Comparison of ENCODE assay signal across 13 cellular contexts in the genomic region with DNA sequence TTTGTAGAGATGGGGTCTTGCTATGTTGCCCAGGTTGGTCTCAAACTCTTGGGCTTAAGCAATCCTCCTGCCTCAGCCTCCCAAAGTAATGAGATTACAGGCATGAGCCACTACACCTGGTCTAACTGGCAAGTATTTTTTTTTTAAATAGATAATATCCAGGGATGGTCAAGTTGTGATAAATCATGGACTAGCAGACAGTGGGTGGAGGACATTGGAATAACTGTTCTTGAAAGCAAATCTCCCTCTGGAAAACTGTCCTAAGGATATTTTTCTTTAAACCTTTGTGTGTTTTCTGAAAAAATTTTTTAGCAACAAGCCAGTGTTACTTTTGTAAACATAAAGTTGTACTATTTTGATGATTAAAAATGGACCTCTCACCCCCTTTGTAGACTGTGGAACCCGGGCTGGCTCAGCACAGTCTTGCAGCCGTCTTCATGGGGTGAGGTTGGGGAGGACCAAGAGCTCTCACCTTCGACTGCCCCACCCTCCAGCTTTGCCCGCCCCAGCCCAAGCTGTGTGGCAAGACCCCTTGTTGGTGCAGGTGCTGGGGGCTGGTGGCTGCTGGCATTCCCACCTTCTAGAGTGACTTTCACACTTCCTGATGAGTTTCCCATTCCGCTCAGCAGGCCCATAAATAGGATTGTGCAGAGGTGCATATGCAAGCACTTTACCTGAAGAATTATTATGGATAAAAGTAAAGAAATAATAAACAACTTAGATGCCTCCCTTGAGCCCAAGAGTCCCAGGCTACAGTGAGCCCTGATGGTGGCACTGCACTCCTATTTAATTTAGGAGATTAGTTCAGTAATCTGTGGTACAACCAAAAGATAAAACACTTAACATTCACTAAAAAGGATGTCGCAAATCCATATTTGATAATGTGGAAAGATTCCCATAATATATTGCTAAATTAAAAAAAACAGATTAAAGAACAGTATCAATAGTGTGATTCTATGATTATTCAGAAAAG.
"Had no signal": no experiment of that assay in that cellular context is flagged by ENCODE, and none has a peak within 500 bp of the region (broad histone marks: within the 10 kb centered on the region; RNA-seq: fewer than 3 reads in every experiment).

No MANE protein-coding gene starts in this region.

- H3K79me2 ChIP-seq: parathyroid adenoma had no signal

- H3K4me3 ChIP-seq: tibial nerve had no signal

- H3K4me3 Mint-ChIP-seq: activated naive CD8-positive, alpha-beta T cell; neural crest cell; stimulated activated naive B cell treated with anti-CD40 and anti-IgM and Interleukin-4, amounts not matched to agents 10 μg/mL and 1 μg/mL and 100 μg/mL, for 72 hours had no signal

- H3K9ac ChIP-seq: parathyroid adenoma had no signal

- H3K36me3 ChIP-seq: brain microvascular endothelial cell, tibial nerve had no signal

- H3K27ac Mint-ChIP-seq: activated naive CD8-positive, alpha-beta T cell had no signal

- H3K27ac ChIP-seq: brain microvascular endothelial cell, parathyroid adenoma, tibial nerve had no signal

- H3K27me3 Mint-ChIP-seq: activated naive CD8-positive, alpha-beta T cell; stimulated activated naive B cell treated with anti-CD40 and anti-IgM and Interleukin-4, amounts not matched to agents 10 μg/mL and 1 μg/mL and 100 μg/mL, for 72 hours had no signal

- H2AFZ ChIP-seq: parathyroid adenoma had no signal

- H3K27me3 ChIP-seq: brain microvascular endothelial cell, tibial nerve had no signal

- DNase-seq: activated CD4-positive, alpha-beta T cell treated with anti-CD3 and anti-CD28 coated beads for 1 hour; activated CD4-positive, alpha-beta T cell treated with anti-CD3 and anti-CD28 coated beads, Interleukin-2, amount 50 U/mL, for 48 hours; activated gamma-delta T cell; activated T-cell treated with anti-CD3 and anti-CD28 coated beads, Interleukin-2, amount 50 U/mL, for 48 hours; brain microvascular endothelial cell; cerebellar nuclear complex; hippocampal formation; stimulated activated CD4-positive, alpha-beta T cell treated with anti-CD3 and anti-CD28 coated beads, Interleukin-1b, Interleukin-23, amount 100 ng/mL, for 48 hours; stimulated activated naive B cell treated with anti-CD40 and anti-IgM and Interleukin-4, amounts not matched to agents 10 μg/mL and 1 μg/mL and 100 μg/mL, for 72 hours had no signal

- H3K9me3 Mint-ChIP-seq: stimulated activated naive B cell treated with anti-CD40 and anti-IgM and Interleukin-4, amounts not matched to agents 10 μg/mL and 1 μg/mL and 100 μg/mL, for 72 hours had no signal

- ATAC-seq: stimulated activated naive B cell treated with anti-CD40 and anti-IgM and Interleukin-4, amounts not matched to agents 10 μg/mL and 1 μg/mL and 100 μg/mL, for 72 hours had no signal
